Comparison of ENCODE assay signal across 1 cellular context in the genomic region with DNA sequence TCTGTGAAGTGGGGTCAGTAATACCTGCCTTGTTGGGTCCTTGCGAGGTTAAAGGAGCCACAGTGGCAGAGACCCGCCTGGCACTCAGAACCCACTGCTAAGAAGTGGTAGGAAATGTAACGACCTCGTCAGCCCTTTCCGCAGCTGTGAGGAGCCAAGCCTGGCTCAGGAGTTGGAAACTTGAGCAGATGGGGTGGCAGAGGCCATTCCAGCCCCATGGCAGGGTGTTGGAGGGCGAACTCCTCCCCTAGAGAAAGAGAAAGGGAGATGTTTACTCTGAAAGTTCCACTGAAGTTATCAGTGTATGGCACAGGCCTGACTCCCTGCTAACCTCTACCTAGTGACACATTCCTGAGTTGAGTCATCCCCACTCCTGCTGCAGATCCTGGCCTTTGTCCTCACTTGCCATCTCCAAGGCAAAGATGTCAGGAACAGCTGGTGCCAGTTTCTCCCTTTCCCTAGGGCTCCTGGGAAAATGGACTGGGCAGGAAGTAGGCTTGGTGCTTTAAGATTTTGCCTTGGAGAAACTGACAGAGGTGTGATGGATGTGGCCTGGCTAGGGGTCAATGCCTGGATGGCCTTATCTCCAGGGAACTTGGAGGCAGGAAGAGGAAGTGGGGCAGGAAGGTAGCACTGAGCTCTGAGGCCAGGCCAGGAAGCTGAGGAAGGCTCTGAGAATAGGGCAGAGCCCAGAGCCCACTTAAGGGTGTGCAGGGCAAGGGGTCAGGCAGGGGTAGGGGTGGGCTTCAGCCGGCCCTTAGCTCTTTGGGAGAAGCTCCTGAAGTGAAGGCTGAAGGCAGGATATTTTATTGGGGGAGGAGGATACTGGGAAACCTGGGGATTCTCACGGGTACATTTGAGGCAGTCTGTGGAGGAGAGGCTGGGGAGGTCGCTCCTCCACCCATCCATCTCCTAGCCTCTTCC.
TF ChIP-seq lines count a peak whose summit lies in the region.

No MANE protein-coding gene starts in this region.

TF ChIP-seq in HepG2, 621 proteins besides CTCF, POLR2A, EP300 and RAD21 (continued from another document and continues in another):
- TF ChIP-seq, protein P1, sequence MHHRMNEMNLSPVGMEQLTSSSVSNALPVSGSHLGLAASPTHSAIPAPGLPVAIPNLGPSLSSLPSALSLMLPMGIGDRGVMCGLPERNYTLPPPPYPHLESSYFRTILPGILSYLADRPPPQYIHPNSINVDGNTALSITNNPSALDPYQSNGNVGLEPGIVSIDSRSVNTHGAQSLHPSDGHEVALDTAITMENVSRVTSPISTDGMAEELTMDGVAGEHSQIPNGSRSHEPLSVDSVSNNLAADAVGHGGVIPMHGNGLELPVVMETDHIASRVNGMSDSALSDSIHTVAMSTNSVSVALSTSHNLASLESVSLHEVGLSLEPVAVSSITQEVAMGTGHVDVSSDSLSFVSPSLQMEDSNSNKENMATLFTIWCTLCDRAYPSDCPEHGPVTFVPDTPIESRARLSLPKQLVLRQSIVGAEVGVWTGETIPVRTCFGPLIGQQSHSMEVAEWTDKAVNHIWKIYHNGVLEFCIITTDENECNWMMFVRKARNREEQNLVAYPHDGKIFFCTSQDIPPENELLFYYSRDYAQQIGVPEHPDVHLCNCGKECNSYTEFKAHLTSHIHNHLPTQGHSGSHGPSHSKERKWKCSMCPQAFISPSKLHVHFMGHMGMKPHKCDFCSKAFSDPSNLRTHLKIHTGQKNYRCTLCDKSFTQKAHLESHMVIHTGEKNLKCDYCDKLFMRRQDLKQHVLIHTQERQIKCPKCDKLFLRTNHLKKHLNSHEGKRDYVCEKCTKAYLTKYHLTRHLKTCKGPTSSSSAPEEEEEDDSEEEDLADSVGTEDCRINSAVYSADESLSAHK (CRISPR knock-in tag; IDR thresholded peaks at IDR 0.05; ENCODE audit: borderline replicate concordance), result no peak; the same call in 1 of the 2 replicates
- TF ChIP-seq ZBTB21 (CRISPR knock-in tag; IDR thresholded peaks at IDR 0.05) (0 out of 2 replicates have a peak, but pooled peaks have one; percentile 28), ZFP37 (CRISPR knock-in tag; IDR thresholded peaks at IDR 0.05; ENCODE audit: borderline replicate concordance) (no peak; the same call in 1 of the 2 replicates), ZMYM4 (CRISPR knock-in tag; IDR thresholded peaks at IDR 0.05) (no peak), ZNF12 (CRISPR knock-in tag; IDR thresholded peaks at IDR 0.05) (peak; percentile 76), HHEX (CRISPR knock-in tag; IDR thresholded peaks at IDR 0.05) (no peak), NR2F1 (CRISPR knock-in tag; IDR thresholded peaks at IDR 0.05) (peak in 1 of 2 experiments; percentile 73; a peak in 2 of 4 replicates), NFKBIZ (CRISPR knock-in tag; IDR thresholded peaks at IDR 0.05) (peak; percentile 61; the same call in 1 of the 2 replicates), FOSL1 (CRISPR knock-in tag; IDR thresholded peaks at IDR 0.05; ENCODE audit: borderline replicate concordance) (peak; percentile 92), ZNF883 (CRISPR knock-in tag; IDR thresholded peaks at IDR 0.05; ENCODE audit: not compliant biosample characterization) (no peak), CBFB (CRISPR knock-in tag; IDR thresholded peaks at IDR 0.05) (no peak), SRSF1 (optimal IDR thresholded peaks at IDR 0.05; ENCODE audit: low read depth, low read length) (no peak), POLR2G (IDR thresholded peaks at IDR 0.05; ENCODE audit: low read depth, low read length) (peak; percentile 75), ZNF747 (CRISPR knock-in tag; IDR thresholded peaks at IDR 0.05; ENCODE audit: borderline replicate concordance) (no peak), MAZ (IDR thresholded peaks at IDR 0.05; ENCODE audit: borderline replicate concordance, low read depth, low read length) (peak; percentile 46; the same call in 1 of the 2 replicates), MAZ (CRISPR knock-in tag; IDR thresholded peaks at IDR 0.05; ENCODE audit: low read depth) (no peak), ZNF839 (CRISPR knock-in tag; IDR thresholded peaks at IDR 0.05; ENCODE audit: borderline replicate concordance) (no peak; the same call in 1 of the 2 replicates), SRSF4 (IDR thresholded peaks at IDR 0.05; ENCODE audit: low read depth, low read length, poor library complexity, severe bottlenecking) (no peak), PAX8 (CRISPR knock-in tag; IDR thresholded peaks at IDR 0.05; ENCODE audit: borderline replicate concordance) (0 out of 2 replicates have a peak, but pooled peaks have one; percentile 40), ZNF446 (CRISPR knock-in tag; IDR thresholded peaks at IDR 0.05) (peak; percentile 14; the same call in 1 of the 2 replicates), MZF1 (CRISPR knock-in tag; IDR thresholded peaks at IDR 0.05; ENCODE audit: borderline replicate concordance) (no peak), TCF7 (IDR thresholded peaks at IDR 0.05; ENCODE audit: low read depth) (peak; percentile 59), SOX6 (IDR thresholded peaks at IDR 0.05) (no peak), SOX6 (CRISPR knock-in tag; IDR thresholded peaks at IDR 0.05) (peak; percentile 76), ZFP62 (CRISPR knock-in tag; IDR thresholded peaks at IDR 0.05) (no peak), RBM39 (IDR thresholded peaks at IDR 0.05; ENCODE audit: low read depth, low read length, poor library complexity, severe bottlenecking) (no peak), WIZ (CRISPR knock-in tag; IDR thresholded peaks at IDR 0.05) (0 out of 2 replicates have a peak, but pooled peaks have one; percentile 78), ZNF234 (CRISPR knock-in tag; conservative IDR thresholded peaks at IDR 0.05) (no peak)
- TF ChIP-seq, protein P2, sequence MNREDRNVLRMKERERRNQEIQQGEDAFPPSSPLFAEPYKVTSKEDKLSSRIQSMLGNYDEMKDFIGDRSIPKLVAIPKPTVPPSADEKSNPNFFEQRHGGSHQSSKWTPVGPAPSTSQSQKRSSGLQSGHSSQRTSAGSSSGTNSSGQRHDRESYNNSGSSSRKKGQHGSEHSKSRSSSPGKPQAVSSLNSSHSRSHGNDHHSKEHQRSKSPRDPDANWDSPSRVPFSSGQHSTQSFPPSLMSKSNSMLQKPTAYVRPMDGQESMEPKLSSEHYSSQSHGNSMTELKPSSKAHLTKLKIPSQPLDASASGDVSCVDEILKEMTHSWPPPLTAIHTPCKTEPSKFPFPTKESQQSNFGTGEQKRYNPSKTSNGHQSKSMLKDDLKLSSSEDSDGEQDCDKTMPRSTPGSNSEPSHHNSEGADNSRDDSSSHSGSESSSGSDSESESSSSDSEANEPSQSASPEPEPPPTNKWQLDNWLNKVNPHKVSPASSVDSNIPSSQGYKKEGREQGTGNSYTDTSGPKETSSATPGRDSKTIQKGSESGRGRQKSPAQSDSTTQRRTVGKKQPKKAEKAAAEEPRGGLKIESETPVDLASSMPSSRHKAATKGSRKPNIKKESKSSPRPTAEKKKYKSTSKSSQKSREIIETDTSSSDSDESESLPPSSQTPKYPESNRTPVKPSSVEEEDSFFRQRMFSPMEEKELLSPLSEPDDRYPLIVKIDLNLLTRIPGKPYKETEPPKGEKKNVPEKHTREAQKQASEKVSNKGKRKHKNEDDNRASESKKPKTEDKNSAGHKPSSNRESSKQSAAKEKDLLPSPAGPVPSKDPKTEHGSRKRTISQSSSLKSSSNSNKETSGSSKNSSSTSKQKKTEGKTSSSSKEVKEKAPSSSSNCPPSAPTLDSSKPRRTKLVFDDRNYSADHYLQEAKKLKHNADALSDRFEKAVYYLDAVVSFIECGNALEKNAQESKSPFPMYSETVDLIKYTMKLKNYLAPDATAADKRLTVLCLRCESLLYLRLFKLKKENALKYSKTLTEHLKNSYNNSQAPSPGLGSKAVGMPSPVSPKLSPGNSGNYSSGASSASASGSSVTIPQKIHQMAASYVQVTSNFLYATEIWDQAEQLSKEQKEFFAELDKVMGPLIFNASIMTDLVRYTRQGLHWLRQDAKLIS (CRISPR knock-in tag; IDR thresholded peaks at IDR 0.05), result no peak
- TF ChIP-seq, protein P3, sequence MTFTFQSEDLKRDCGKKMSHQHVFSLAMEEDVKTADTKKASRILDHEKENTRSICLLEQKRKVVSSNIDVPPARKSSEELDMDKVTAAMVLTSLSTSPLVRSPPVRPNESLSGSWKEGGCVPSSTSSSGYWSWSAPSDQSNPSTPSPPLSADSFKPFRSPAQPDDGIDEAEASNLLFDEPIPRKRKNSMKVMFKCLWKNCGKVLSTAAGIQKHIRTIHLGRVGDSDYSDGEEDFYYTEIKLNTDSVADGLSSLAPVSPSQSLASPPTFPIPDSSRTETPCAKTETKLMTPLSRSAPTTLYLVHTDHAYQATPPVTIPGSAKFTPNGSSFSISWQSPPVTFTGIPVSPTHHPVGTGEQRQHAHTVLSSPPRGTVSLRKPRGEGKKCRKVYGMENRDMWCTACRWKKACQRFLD (CRISPR knock-in tag; IDR thresholded peaks at IDR 0.05; ENCODE audit: borderline replicate concordance), result peak; percentile 81; the same call in 1 of the 2 replicates
- TF ChIP-seq, protein P4, sequence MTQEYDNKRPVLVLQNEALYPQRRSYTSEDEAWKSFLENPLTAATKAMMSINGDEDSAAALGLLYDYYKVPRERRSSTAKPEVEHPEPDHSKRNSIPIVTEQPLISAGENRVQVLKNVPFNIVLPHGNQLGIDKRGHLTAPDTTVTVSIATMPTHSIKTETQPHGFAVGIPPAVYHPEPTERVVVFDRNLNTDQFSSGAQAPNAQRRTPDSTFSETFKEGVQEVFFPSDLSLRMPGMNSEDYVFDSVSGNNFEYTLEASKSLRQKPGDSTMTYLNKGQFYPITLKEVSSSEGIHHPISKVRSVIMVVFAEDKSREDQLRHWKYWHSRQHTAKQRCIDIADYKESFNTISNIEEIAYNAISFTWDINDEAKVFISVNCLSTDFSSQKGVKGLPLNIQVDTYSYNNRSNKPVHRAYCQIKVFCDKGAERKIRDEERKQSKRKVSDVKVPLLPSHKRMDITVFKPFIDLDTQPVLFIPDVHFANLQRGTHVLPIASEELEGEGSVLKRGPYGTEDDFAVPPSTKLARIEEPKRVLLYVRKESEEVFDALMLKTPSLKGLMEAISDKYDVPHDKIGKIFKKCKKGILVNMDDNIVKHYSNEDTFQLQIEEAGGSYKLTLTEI (CRISPR knock-in tag; conservative IDR thresholded peaks at IDR 0.05), result no peak
- TF ChIP-seq, protein P5, sequence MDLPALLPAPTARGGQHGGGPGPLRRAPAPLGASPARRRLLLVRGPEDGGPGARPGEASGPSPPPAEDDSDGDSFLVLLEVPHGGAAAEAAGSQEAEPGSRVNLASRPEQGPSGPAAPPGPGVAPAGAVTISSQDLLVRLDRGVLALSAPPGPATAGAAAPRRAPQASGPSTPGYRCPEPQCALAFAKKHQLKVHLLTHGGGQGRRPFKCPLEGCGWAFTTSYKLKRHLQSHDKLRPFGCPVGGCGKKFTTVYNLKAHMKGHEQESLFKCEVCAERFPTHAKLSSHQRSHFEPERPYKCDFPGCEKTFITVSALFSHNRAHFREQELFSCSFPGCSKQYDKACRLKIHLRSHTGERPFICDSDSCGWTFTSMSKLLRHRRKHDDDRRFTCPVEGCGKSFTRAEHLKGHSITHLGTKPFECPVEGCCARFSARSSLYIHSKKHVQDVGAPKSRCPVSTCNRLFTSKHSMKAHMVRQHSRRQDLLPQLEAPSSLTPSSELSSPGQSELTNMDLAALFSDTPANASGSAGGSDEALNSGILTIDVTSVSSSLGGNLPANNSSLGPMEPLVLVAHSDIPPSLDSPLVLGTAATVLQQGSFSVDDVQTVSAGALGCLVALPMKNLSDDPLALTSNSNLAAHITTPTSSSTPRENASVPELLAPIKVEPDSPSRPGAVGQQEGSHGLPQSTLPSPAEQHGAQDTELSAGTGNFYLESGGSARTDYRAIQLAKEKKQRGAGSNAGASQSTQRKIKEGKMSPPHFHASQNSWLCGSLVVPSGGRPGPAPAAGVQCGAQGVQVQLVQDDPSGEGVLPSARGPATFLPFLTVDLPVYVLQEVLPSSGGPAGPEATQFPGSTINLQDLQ (CRISPR knock-in tag; IDR thresholded peaks at IDR 0.05), result no peak
- TF ChIP-seq, protein P6, sequence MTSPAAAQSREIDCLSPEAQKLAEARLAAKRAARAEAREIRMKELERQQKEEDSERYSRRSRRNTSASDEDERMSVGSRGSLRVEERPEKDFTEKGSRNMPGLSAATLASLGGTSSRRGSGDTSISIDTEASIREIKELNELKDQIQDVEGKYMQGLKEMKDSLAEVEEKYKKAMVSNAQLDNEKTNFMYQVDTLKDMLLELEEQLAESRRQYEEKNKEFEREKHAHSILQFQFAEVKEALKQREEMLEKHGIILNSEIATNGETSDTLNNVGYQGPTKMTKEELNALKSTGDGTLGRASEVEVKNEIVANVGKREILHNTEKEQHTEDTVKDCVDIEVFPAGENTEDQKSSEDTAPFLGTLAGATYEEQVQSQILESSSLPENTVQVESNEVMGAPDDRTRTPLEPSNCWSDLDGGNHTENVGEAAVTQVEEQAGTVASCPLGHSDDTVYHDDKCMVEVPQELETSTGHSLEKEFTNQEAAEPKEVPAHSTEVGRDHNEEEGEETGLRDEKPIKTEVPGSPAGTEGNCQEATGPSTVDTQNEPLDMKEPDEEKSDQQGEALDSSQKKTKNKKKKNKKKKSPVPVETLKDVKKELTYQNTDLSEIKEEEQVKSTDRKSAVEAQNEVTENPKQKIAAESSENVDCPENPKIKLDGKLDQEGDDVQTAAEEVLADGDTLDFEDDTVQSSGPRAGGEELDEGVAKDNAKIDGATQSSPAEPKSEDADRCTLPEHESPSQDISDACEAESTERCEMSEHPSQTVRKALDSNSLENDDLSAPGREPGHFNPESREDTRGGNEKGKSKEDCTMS (CRISPR knock-in tag; conservative IDR thresholded peaks at IDR 0.05), result no peak
- TF ChIP-seq, protein P7, sequence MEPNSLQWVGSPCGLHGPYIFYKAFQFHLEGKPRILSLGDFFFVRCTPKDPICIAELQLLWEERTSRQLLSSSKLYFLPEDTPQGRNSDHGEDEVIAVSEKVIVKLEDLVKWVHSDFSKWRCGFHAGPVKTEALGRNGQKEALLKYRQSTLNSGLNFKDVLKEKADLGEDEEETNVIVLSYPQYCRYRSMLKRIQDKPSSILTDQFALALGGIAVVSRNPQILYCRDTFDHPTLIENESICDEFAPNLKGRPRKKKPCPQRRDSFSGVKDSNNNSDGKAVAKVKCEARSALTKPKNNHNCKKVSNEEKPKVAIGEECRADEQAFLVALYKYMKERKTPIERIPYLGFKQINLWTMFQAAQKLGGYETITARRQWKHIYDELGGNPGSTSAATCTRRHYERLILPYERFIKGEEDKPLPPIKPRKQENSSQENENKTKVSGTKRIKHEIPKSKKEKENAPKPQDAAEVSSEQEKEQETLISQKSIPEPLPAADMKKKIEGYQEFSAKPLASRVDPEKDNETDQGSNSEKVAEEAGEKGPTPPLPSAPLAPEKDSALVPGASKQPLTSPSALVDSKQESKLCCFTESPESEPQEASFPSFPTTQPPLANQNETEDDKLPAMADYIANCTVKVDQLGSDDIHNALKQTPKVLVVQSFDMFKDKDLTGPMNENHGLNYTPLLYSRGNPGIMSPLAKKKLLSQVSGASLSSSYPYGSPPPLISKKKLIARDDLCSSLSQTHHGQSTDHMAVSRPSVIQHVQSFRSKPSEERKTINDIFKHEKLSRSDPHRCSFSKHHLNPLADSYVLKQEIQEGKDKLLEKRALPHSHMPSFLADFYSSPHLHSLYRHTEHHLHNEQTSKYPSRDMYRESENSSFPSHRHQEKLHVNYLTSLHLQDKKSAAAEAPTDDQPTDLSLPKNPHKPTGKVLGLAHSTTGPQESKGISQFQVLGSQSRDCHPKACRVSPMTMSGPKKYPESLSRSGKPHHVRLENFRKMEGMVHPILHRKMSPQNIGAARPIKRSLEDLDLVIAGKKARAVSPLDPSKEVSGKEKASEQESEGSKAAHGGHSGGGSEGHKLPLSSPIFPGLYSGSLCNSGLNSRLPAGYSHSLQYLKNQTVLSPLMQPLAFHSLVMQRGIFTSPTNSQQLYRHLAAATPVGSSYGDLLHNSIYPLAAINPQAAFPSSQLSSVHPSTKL (CRISPR knock-in tag; IDR thresholded peaks at IDR 0.05), result peak; percentile 93
